In the genomic region with DNA sequence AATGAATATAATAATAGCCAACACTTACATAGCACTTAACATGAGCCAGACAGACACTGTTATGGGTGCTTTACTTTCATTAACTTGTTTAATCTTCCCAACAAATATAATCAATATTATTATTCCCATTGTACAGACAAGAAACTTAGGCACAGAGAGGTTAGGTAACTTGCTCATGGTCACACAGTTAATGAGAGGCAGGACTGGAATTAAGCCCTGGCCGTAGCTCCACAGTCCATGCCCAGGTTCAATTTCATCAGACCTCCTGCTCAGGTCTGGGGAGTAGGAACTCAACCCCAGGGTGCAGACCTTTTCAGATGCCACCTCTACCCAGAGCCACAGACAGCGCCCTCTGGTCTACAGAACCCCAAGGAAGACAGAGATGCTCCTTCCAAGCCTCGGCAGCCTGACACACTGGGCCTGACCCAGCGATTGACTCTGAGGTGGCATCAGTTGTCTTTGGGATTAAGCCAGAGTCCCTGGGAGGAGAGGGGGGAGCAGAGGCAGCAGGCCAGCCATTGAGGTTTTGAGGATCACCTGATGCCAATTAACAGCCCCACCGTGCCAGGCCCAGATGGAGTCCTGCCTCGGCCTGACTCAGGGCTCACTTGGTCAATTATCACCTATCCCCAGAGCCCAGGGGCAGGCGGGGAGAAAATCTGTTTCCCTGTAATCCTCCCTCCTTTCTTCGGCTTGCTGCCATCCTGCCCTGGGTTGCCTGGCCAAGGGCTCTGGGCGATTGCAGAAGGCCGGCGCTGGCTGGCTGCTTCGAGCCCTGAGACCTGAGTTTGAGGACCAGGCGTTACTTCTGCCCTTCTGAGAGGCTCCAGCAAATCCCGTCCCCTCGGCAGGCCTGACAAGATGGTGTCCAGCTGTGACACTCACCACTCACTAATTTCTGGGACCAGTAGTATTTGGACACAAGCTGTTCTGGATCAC, we compare ENCODE assay signal across 22 cellular contexts.
A peak's percentile ranks its signal among the peaks of the same experiment; 100 is the strongest.
DNase-seq lines count a peak whose midpoint lies in the region; TF ChIP-seq lines count a peak whose summit lies in the region.
"Had no signal": no experiment of that assay in that cellular context is flagged by ENCODE, and none has a peak within 500 bp of the region (broad histone marks: within the 10 kb centered on the region; RNA-seq: fewer than 3 reads in every experiment).

No MANE protein-coding gene starts in this region.

- TF ChIP-seq CTCF in CD14-positive monocyte (IDR thresholded peaks at IDR 0.05): no peak

- intact Hi-C loops in CD14-positive monocyte (cut with micrococcal nuclease): no loop called here

- no peak overlapping the region for H3K18ac ChIP-seq in mesendoderm (ENCODE audit: low read length)

- peaks cover 15% of the 10 kb centered on the region for H3K4me1 ChIP-seq in mesendoderm (ENCODE audit: control insufficient read depth, low read depth, low read length)
- H3K4me1 ChIP-seq: HAP-1, parathyroid adenoma, upper lobe of right lung had no signal

- no peaks in the 10 kb centered on the region for H3K79me2 ChIP-seq in mesendoderm (ENCODE audit: control insufficient read depth, insufficient read depth, low read length)
- H3K79me2 ChIP-seq: parathyroid adenoma had no signal

- no CpG with 5 or more reads among the region's 15 CpGs for WGBS in mesendoderm (ENCODE audit: extremely low coverage, insufficient coverage, low lambda C conversion rate)

- DNase-seq in C1 segment of cervical spinal cord (lab: John Stamatoyannopoulos, UW) (peak in 11 of 14 donors; percentile 8 to 89 (median 32)), MG63 (peak; percentile 85), cerebellum (ENCODE audit: low spot score) (peak; percentile 91), mesendoderm (no peak), NCI-H510A (lab: John Stamatoyannopoulos, UW) (no peak), NCI-H774 (lab: John Stamatoyannopoulos, UW) (no peak), CD14-positive monocyte (ENCODE audit: low spot score) (no peak)
- DNase-seq in stimulated activated CD4-positive, alpha-beta T cell treated with anti-CD3 and anti-CD28 coated beads, Interleukin-15, amount 100 ng/mL, for 24 hours: no peak
- DNase-seq: activated CD4-positive, alpha-beta T cell treated with anti-CD3 and anti-CD28 coated beads, Interleukin-2, amount 50 U/mL, for 1 hour; CD4-positive, CD25-positive, alpha-beta regulatory T cell; DMS153; IMR-90; midbrain; NCI-H345; SK-N-SH; stimulated activated CD8-positive, alpha-beta memory T cell treated with anti-CD3 and anti-CD28 coated beads, Interleukin-4, amount 100 ng/mL, for 48 hours; upper lobe of right lung had no signal

- H4K5ac ChIP-seq in mesendoderm (ENCODE audit: low read length): no peak overlapping the region

- no peaks in the 10 kb centered on the region for H3K9me3 ChIP-seq in MG63
- H3K9me3 ChIP-seq: HAP-1, SK-N-SH, upper lobe of right lung had no signal

- peak overlapping the region; percentile 47 for H2AK5ac ChIP-seq in mesendoderm (ENCODE audit: low read length)

- H3K56ac ChIP-seq in mesendoderm (ENCODE audit: low read length): peak overlapping the region; percentile 36

- H3K9me3 Mint-ChIP-seq in CD14-positive monocyte: peaks cover 0 to 2% (median 0%) of the 10 kb centered on the region in 7 donors
- H3K9me3 Mint-ChIP-seq: activated naive CD4-positive, alpha-beta T cell treated with anti-CD3 and anti-CD28 coated beads, Interleukin-2, amount 50 U/mL, for 72 hours; activated T-helper 17 cell treated with anti-CD3 and anti-CD28 coated beads, Interleukin-2, amount 50 U/mL, for 72 hours; CD4-positive, CD25-positive, alpha-beta regulatory T cell; natural killer cell treated with Interleukin-12 subunit alpha and Interleukin-12 subunit beta and Interleukin-15 and Interleukin-18, amount 100 ng/mL, for 72 hours had no signal

- H2BK15ac ChIP-seq in mesendoderm (replicated peaks; ENCODE audit: low read depth): no peak overlapping the region

- H3K4me3 ChIP-seq in MG63: no peak overlapping the region
- no peak overlapping the region for H3K4me3 ChIP-seq in mesendoderm (ENCODE audit: low read length)
- H3K4me3 ChIP-seq: HAP-1, upper lobe of right lung had no signal

- H3K9ac ChIP-seq in mesendoderm (ENCODE audit: low read length): peak overlapping the region; percentile 8
- H3K9ac ChIP-seq: parathyroid adenoma, SK-N-SH had no signal

- H3K36me3 Mint-ChIP-seq in CD14-positive monocyte: no peaks in the 10 kb centered on the region
- H3K36me3 Mint-ChIP-seq: activated naive CD4-positive, alpha-beta T cell treated with anti-CD3 and anti-CD28 coated beads, Interleukin-2, amount 50 U/mL, for 72 hours; CD4-positive, CD25-positive, alpha-beta regulatory T cell; natural killer cell treated with Interleukin-12 subunit alpha and Interleukin-12 subunit beta and Interleukin-15 and Interleukin-18, amount 100 ng/mL, for 72 hours had no signal

- no peak overlapping the region for H3K4ac ChIP-seq in mesendoderm (ENCODE audit: low read depth, low read length)

- no peaks in the 10 kb centered on the region for H3K79me1 ChIP-seq in mesendoderm (ENCODE audit: low read length)

- H3K36me3 ChIP-seq in MG63 (no peaks in the 10 kb centered on the region), mesendoderm (ENCODE audit: control insufficient read depth, insufficient read depth, low read length) (no peaks in the 10 kb centered on the region)
- H3K36me3 ChIP-seq: HAP-1, upper lobe of right lung had no signal

- H3K27ac Mint-ChIP-seq in CD14-positive monocyte: peak overlapping the region in 1 of 7 donors; percentile 45
- H3K27ac Mint-ChIP-seq: activated naive CD4-positive, alpha-beta T cell treated with anti-CD3 and anti-CD28 coated beads, Interleukin-2, amount 50 U/mL, for 72 hours; activated T-helper 17 cell treated with anti-CD3 and anti-CD28 coated beads, Interleukin-2, amount 50 U/mL, for 72 hours; CD4-positive, CD25-positive, alpha-beta regulatory T cell; natural killer cell treated with Interleukin-12 subunit alpha and Interleukin-12 subunit beta and Interleukin-15 and Interleukin-18, amount 100 ng/mL, for 72 hours had no signal

- H2BK5ac ChIP-seq in mesendoderm (ENCODE audit: low read length): peak overlapping the region; percentile 71

- no peak overlapping the region for H4K8ac ChIP-seq in mesendoderm (ENCODE audit: low read depth, low read length)

- no peak overlapping the region for H3K27ac ChIP-seq in mesendoderm (ENCODE audit: low read depth, low read length)
- H3K27ac ChIP-seq: parathyroid adenoma, upper lobe of right lung had no signal

- H3K23ac ChIP-seq in mesendoderm (ENCODE audit: low read length): no peak overlapping the region

- no peak overlapping the region for H2BK120ac ChIP-seq in mesendoderm (ENCODE audit: low read depth, low read length)

- no peak overlapping the region for H3K4me2 ChIP-seq in mesendoderm (ENCODE audit: low read length)
- H3K4me2 ChIP-seq: SK-N-SH had no signal

- H3K27me3 Mint-ChIP-seq in CD14-positive monocyte (ENCODE audit: low read depth in 3 of 3): peaks cover 0 to 4% (median 0%) of the 10 kb centered on the region in 3 donors

- no peak overlapping the region for H3K4me3 Mint-ChIP-seq in CD14-positive monocyte
- H3K4me3 Mint-ChIP-seq: activated T-helper 17 cell treated with anti-CD3 and anti-CD28 coated beads, Interleukin-2, amount 50 U/mL, for 72 hours; CD4-positive, CD25-positive, alpha-beta regulatory T cell; natural killer cell treated with Interleukin-12 subunit alpha and Interleukin-12 subunit beta and Interleukin-15 and Interleukin-18, amount 100 ng/mL, for 72 hours had no signal

- peaks cover 5% of the 10 kb centered on the region for H3K4me1 Mint-ChIP-seq in CD14-positive monocyte
- H3K4me1 Mint-ChIP-seq: activated T-helper 17 cell treated with anti-CD3 and anti-CD28 coated beads, Interleukin-2, amount 50 U/mL, for 72 hours had no signal

- H3K27me3 ChIP-seq in MG63: no peaks in the 10 kb centered on the region
- H3K27me3 ChIP-seq in mesendoderm (ENCODE audit: insufficient read depth, low read length, poor library complexity): no peaks in the 10 kb centered on the region
- H3K27me3 ChIP-seq: upper lobe of right lung had no signal

Comparison
In these comparisons a context has a peak if more than half of its experiments do, and no peak if none do; other contexts are left out.
1. DNase-seq: peak in C1 segment of cervical spinal cord (11 of 14), MG63 (single experiment) and cerebellum (single experiment); none in mesendoderm (single experiment), NCI-H510A (single experiment), stimulated activated CD4-positive, alpha-beta T cell treated with anti-CD3 and anti-CD28 coated beads, Interleukin-15, amount 100 ng/mL, for 24 hours (single experiment), NCI-H774 (single experiment) and CD14-positive monocyte (single experiment).